1 cellular context compared by ENCODE assay signal in the genomic region with DNA sequence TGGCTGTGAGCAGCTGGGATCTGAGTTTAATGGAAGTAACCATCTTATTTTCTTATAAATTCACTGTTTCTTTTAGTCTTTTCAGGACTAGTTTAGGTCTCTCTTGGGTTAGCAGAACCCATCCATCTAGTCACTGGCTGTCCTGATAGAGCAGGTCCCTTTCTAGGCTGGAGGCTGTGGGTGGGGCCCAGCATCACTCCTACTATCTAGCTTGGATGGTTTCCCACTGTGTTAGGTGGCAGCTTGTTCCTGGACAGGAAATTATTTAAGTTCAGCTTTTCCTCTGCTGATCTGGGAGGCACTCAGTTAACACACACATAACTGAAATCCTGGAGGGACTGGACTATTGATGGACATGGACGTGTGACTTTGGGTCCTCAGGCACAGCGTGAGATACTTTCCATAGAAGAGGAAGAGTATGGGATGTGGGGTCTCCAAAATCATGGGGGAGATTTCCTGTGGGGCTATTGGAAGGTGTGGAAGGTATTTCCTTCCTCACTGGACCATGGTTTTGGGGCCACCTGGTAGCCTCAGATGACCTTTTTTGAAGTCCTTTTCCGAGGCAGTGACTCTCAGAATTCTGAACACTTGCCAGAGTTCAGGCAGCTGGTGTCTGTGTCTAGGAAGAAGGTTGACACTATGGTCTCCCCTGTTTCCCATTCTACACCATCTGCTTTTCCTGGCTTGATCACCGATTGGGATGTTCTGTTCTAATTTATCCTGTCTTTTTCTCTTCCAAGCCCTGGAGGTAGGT.
TF ChIP-seq lines count a peak whose summit lies in the region.

No MANE protein-coding gene starts in this region.

TF ChIP-seq in GM23338, 12 proteins besides CTCF, POLR2A, EP300 and RAD21 (continued from another document):
- TF ChIP-seq REST (IDR thresholded peaks at IDR 0.05; ENCODE audit: unreplicated experiment) (no peak), JUNB (IDR thresholded peaks at IDR 0.05; ENCODE audit: unreplicated experiment) (no peak), ZNF331 (CRISPR knock-in tag; IDR thresholded peaks at IDR 0.05; ENCODE audit: low read depth) (no peak), ZNF114 (CRISPR knock-in tag; IDR thresholded peaks at IDR 0.05) (no peak), POLR2AphosphoS5 (IDR thresholded peaks at IDR 0.05; ENCODE audit: low read depth) (no peak), CREB1 (CRISPR knock-in tag; IDR thresholded peaks at IDR 0.05; ENCODE audit: low read depth) (no peak), NANOG (IDR thresholded peaks at IDR 0.05; ENCODE audit: borderline replicate concordance) (no peak), STAT1 (IDR thresholded peaks at IDR 0.05; ENCODE audit: unreplicated experiment) (no peak), EZH2 (IDR thresholded peaks at IDR 0.05; ENCODE audit: low read depth, unreplicated experiment) (no peak)
- TF ChIP-seq, protein P1, sequence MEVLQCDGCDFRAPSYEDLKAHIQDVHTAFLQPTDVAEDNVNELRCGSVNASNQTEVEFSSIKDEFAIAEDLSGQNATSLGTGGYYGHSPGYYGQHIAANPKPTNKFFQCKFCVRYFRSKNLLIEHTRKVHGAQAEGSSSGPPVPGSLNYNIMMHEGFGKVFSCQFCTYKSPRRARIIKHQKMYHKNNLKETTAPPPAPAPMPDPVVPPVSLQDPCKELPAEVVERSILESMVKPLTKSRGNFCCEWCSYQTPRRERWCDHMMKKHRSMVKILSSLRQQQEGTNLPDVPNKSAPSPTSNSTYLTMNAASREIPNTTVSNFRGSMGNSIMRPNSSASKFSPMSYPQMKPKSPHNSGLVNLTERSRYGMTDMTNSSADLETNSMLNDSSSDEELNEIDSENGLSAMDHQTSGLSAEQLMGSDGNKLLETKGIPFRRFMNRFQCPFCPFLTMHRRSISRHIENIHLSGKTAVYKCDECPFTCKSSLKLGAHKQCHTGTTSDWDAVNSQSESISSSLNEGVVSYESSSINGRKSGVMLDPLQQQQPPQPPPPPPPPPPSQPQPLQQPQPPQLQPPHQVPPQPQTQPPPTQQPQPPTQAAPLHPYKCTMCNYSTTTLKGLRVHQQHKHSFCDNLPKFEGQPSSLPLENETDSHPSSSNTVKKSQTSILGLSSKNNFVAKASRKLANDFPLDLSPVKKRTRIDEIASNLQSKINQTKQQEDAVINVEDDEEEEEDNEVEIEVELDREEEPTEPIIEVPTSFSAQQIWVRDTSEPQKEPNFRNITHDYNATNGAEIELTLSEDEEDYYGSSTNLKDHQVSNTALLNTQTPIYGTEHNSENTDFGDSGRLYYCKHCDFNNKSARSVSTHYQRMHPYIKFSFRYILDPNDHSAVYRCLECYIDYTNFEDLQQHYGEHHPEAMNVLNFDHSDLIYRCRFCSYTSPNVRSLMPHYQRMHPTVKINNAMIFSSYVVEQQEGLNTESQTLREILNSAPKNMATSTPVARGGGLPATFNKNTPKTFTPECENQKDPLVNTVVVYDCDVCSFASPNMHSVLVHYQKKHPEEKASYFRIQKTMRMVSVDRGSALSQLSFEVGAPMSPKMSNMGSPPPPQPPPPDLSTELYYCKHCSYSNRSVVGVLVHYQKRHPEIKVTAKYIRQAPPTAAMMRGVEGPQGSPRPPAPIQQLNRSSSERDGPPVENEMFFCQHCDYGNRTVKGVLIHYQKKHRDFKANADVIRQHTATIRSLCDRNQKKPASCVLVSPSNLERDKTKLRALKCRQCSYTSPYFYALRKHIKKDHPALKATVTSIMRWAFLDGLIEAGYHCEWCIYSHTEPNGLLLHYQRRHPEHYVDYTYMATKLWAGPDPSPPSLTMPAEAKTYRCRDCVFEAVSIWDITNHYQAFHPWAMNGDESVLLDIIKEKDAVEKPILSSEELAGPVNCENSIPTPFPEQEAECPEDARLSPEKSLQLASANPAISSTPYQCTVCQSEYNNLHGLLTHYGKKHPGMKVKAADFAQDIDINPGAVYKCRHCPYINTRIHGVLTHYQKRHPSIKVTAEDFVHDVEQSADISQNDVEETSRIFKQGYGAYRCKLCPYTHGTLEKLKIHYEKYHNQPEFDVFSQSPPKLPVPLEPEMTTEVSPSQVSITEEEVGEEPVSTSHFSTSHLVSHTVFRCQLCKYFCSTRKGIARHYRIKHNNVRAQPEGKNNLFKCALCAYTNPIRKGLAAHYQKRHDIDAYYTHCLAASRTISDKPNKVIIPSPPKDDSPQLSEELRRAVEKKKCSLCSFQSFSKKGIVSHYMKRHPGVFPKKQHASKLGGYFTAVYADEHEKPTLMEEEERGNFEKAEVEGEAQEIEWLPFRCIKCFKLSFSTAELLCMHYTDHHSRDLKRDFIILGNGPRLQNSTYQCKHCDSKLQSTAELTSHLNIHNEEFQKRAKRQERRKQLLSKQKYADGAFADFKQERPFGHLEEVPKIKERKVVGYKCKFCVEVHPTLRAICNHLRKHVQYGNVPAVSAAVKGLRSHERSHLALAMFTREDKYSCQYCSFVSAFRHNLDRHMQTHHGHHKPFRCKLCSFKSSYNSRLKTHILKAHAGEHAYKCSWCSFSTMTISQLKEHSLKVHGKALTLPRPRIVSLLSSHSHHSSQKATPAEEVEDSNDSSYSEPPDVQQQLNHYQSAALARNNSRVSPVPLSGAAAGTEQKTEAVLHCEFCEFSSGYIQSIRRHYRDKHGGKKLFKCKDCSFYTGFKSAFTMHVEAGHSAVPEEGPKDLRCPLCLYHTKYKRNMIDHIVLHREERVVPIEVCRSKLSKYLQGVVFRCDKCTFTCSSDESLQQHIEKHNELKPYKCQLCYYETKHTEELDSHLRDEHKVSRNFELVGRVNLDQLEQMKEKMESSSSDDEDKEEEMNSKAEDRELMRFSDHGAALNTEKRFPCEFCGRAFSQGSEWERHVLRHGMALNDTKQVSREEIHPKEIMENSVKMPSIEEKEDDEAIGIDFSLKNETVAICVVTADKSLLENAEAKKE (CRISPR knock-in tag; IDR thresholded peaks at IDR 0.05): no peak
